ENCODE assay signal across 10 cellular contexts in genomic region chr20:48945840-48946514, GRCh38. TPM values are rescaled to one million over a fixed set of nuclear protein-coding genes. Genes with fewer than 3 reads are reported as not detected.
DNase-seq lines count a peak whose midpoint lies in the region; ATAC-seq and TF ChIP-seq lines count a peak whose summit lies in the region.
"Had no signal": no experiment of that assay in that cellular context is flagged by ENCODE, and none has a peak within 500 bp of the region (broad histone marks: within the 10 kb centered on the region; RNA-seq: fewer than 3 reads in every experiment).

No MANE protein-coding gene starts in this region.

- H3K4me1 ChIP-seq in left lung (peaks cover 0 to 4% of the 10 kb centered on the region in 2 donors), osteoblast (ENCODE audit: insufficient read depth, low read length) (no peaks in the 10 kb centered on the region)

- H3K79me2 ChIP-seq in osteoblast (ENCODE audit: insufficient read depth, low read length) = peaks cover 67% of the 10 kb centered on the region

- H3K27ac ChIP-seq in AG04450 (ENCODE audit: low read depth, low read length) (peak overlapping the region; percentile 47), left lung (no peak overlapping the region), osteoblast (ENCODE audit: low read depth, low read length) (no peak overlapping the region)
- H3K27ac ChIP-seq: BLaER1 had no signal

- no peaks in the 10 kb centered on the region for H3K9me3 ChIP-seq in AG04450 (ENCODE audit: control insufficient read depth, insufficient read depth, low read length)
- no peaks in the 10 kb centered on the region for H3K9me3 ChIP-seq in left lung
- H3K9me3 ChIP-seq in osteoblast (ENCODE audit: low read depth, low read length) = no peaks in the 10 kb centered on the region
- H3K9me3 ChIP-seq: BLaER1 had no signal

- H4K20me1 ChIP-seq in osteoblast (ENCODE audit: insufficient read depth, low read length) = peaks cover 30% of the 10 kb centered on the region

- intact Hi-C loops in left lung (cut with DNase I) = no loop called here

- peak; percentile 72 for ATAC-seq in left lung
- ATAC-seq in GM18502 (IDR thresholded peaks at IDR 0.05; ENCODE audit: poor library complexity, unreplicated experiment) = no peak
- ATAC-seq in GM18498 (IDR thresholded peaks at IDR 0.05; ENCODE audit: unreplicated experiment) = no peak
- no peak for ATAC-seq in GM19351 (IDR thresholded peaks at IDR 0.05; ENCODE audit: unreplicated experiment)
- ATAC-seq: GM12878 had no signal

- POLR2A ChIA-PET in AG04450 (lab: Yijun Ruan, JAX) = no interaction called here

- H3K36me3 ChIP-seq in left lung (peaks cover 0 to 95% of the 10 kb centered on the region in 2 donors), osteoblast (ENCODE audit: insufficient read depth, low read length) (peaks cover 51% of the 10 kb centered on the region)

- no peak overlapping the region for H3K4me2 ChIP-seq in osteoblast (ENCODE audit: insufficient read depth, low read length)
- H3K4me2 ChIP-seq: BLaER1 had no signal

- TF ChIP-seq CTCF in AG04450 (IDR thresholded peaks at IDR 0.05; ENCODE audit: low read depth, low read length) = no peak
- TF ChIP-seq CTCF in left lung (IDR thresholded peaks at IDR 0.05) = no peak
- no peak for TF ChIP-seq CTCF in osteoblast (IDR thresholded peaks at IDR 0.05; ENCODE audit: extremely low read depth, low read depth, low read length)

- DNase-seq in AG04450 (ENCODE audit: low read depth, low spot score) (no peak), HPDE6-E6E7 (ENCODE audit: extremely low spot score) (peak; percentile 96), astrocyte of the hippocampus (ENCODE audit: low read depth, low spot score) (peak; percentile 66), left lung (peak in 1 of 2 donors; percentile 46), osteoblast (ENCODE audit: insufficient read length, low spot score, missing footprints) (no peak)

- H2AFZ ChIP-seq in osteoblast (ENCODE audit: low read length) = no peak overlapping the region

- H3K27me3 ChIP-seq in AG04450 (ENCODE audit: control insufficient read depth, insufficient read depth, low read length) = no peaks in the 10 kb centered on the region
- no peaks in the 10 kb centered on the region for H3K27me3 ChIP-seq in left lung
- H3K27me3 ChIP-seq in osteoblast (ENCODE audit: insufficient read depth, low read length) = no peaks in the 10 kb centered on the region
- H3K27me3 ChIP-seq: BLaER1 had no signal

- H3K4me3 ChIP-seq in AG04450 (ENCODE audit: low read depth, low read length) = no peak overlapping the region
- no peak overlapping the region for H3K4me3 ChIP-seq in left lung
- no peak overlapping the region for H3K4me3 ChIP-seq in osteoblast (ENCODE audit: insufficient read depth, low read length)
- H3K4me3 ChIP-seq: BLaER1, GM12878 had no signal

- CTCF ChIA-PET in AG04450 (lab: Charles Lee) = interaction anchor here (0.5 to 1.1 kb wide), 3 partner anchors 13 to 288 kb away, joined by 3 to 4 read pairs (median 3); partner anchors contain the start of gene DDX27

RNA-seq across cellular contexts. Expression of gene ARFGEF2, which starts 24.5 kb away (rescaled TPM):
- polyA plus RNA-seq in AG04450 (2011; rRNA removed) = 20.5 and 22.3 TPM in 2 replicates
- 50.6 and 53.7 TPM in 2 replicates for polyA minus RNA-seq in AG04450 (2011; rRNA and poly(A)+ RNA removed)
- total RNA-seq in left lung = 10 to 100 TPM; 31.6 to 34.5 TPM
- total RNA-seq in osteoblast = 42.0 and 47.7 TPM in 2 replicates

Comparison
In these comparisons a context has a peak if more than half of its experiments do, and no peak if none do; other contexts are left out.
1. DNase-seq: peak in HPDE6-E6E7 (single experiment) and astrocyte of the hippocampus (single experiment); none in AG04450 (single experiment) and osteoblast (single experiment).